13 cellular contexts compared by ENCODE assay signal in genomic region chr21:35476616-35477395, GRCh38.
DNase-seq lines count a peak whose midpoint lies in the region; ATAC-seq, FAIRE-seq and TF ChIP-seq lines count a peak whose summit lies in the region.
"Had no signal": no experiment of that assay in that cellular context is flagged by ENCODE, and none has a peak within 500 bp of the region (broad histone marks: within the 10 kb centered on the region; RNA-seq: fewer than 3 reads in every experiment).

No MANE protein-coding gene starts in this region.

- H3K36me3 Mint-ChIP-seq in osteocyte (ENCODE audit: unreplicated experiment): peaks cover 5% of the 10 kb centered on the region

- H3K4ac ChIP-seq in IMR-90 (ENCODE audit: low read depth, low read length): peak overlapping the region; percentile 98

- TF ChIP-seq CTCF in IMR-90 (conservative IDR thresholded peaks at IDR 0.05; ENCODE audit: low read depth, low read length): no peak
- no peak for TF ChIP-seq CTCF in osteocyte (IDR thresholded peaks at IDR 0.05)

- H3K4me3 ChIP-seq in BLaER1 (no peak overlapping the region), IMR-90 (ENCODE audit: insufficient read depth, low read depth, low read length) (no peak overlapping the region)

- no peaks in the 10 kb centered on the region for H4K20me1 ChIP-seq in BLaER1
- H4K20me1 ChIP-seq in IMR-90 (ENCODE audit: insufficient read depth, low read length): no peaks in the 10 kb centered on the region

- CTCF ChIA-PET in IMR-90 (lab: Yijun Ruan, JAX): interaction anchor here (0.6 to 1.3 kb wide), 2 partner anchors 16 to 587 kb away, joined by 3 to 4 read pairs; no protein-coding TSS in a partner anchor

- peak overlapping the region; percentile 99 for H2BK15ac ChIP-seq in IMR-90 (ENCODE audit: low read depth, low read length)

- peaks cover 29% of the 10 kb centered on the region for H3K4me1 Mint-ChIP-seq in osteocyte (ENCODE audit: unreplicated experiment)

- no peak overlapping the region for H2AK9ac ChIP-seq in IMR-90 (replicated peaks; ENCODE audit: low read depth, low read length, poor library complexity)

- H3K9ac ChIP-seq in BLaER1 (no peak overlapping the region), IMR-90 (ENCODE audit: low read depth, low read length) (no peak overlapping the region)

- peak; percentile 33 for FAIRE-seq in endometrium (lab: Jason Lieb, UNC)
- FAIRE-seq: GM18507 had no signal

- H3K18ac ChIP-seq in IMR-90 (ENCODE audit: low read depth, low read length): peak overlapping the region; percentile 95

- no peaks in the 10 kb centered on the region for H3K27me3 Mint-ChIP-seq in osteocyte (ENCODE audit: unreplicated experiment)

- POLR2A ChIA-PET in IMR-90 (lab: Charles Lee; ENCODE audit: unreplicated experiment): no interaction called here

- H3K27ac ChIP-seq in BLaER1 (no peak overlapping the region), IMR-90 (ENCODE audit: insufficient read depth, low read length) (peak overlapping the region; percentile 77)

- no TSS peak for BruUV-seq in IMR-90 (replicated peaks; lab: Mats Ljungman, UMichigan)

- H3K9me3 ChIP-seq in BLaER1: peaks cover 12% of the 10 kb centered on the region; the same call in 1 of the 2 replicates
- H3K9me3 ChIP-seq in IMR-90 (ENCODE audit: control insufficient read depth, insufficient read depth, low read length): no peaks in the 10 kb centered on the region

- H4K8ac ChIP-seq in IMR-90 (ENCODE audit: low read depth in 2 of 2, low read length in 2 of 2): peak overlapping the region; percentile 37 to 98

- intact Hi-C loops in IMR-90 (cut with micrococcal nuclease): loop anchor here (5.0 kb wide), 1 partner anchor 590 kb away; no protein-coding TSS in a partner anchor

- peak; percentile 73 for ATAC-seq in IMR-90 (ENCODE audit: low read depth)
- no peak for ATAC-seq in HG03571 (IDR thresholded peaks at IDR 0.05; ENCODE audit: unreplicated experiment)
- no peak for ATAC-seq in HG02938 (IDR thresholded peaks at IDR 0.05; ENCODE audit: unreplicated experiment)

- H3K4me3 Mint-ChIP-seq in osteocyte (ENCODE audit: unreplicated experiment): no peak overlapping the region
- H3K4me3 Mint-ChIP-seq: naive B cell had no signal

- H2BK120ac ChIP-seq in IMR-90 (ENCODE audit: low read depth, low read length): peak overlapping the region; percentile 99

- H2AFZ ChIP-seq in IMR-90 (replicated peaks; ENCODE audit: low read length, poor library complexity): peak overlapping the region; percentile 88

- H3K4me2 ChIP-seq in BLaER1: peak overlapping the region; percentile 60
- peak overlapping the region; percentile 70 for H3K4me2 ChIP-seq in IMR-90 (ENCODE audit: low read depth, low read length)

- no peak for TF ChIP-seq POLR2A in IMR-90 (IDR thresholded peaks at IDR 0.05; ENCODE audit: low read depth, low read length)

- peaks cover 6% of the 10 kb centered on the region for H3K9me1 ChIP-seq in IMR-90 (ENCODE audit: insufficient read depth, low read length)

- peak overlapping the region; percentile 97 for H3K23ac ChIP-seq in IMR-90 (ENCODE audit: low read depth, low read length)

- peak overlapping the region; percentile 97 for H3K14ac ChIP-seq in IMR-90 (replicated peaks; ENCODE audit: low read depth, low read length)

- H2AK5ac ChIP-seq in IMR-90 (ENCODE audit: low read depth, low read length): peak overlapping the region; percentile 81

- peaks cover 10% of the 10 kb centered on the region for H3K9me3 Mint-ChIP-seq in osteocyte (ENCODE audit: unreplicated experiment)

- no peak for TF ChIP-seq RAD21 in IMR-90 (IDR thresholded peaks at IDR 0.05; ENCODE audit: low read length)

- no CpG with 5 or more reads among the region's 9 CpGs for WGBS in IMR-90 (ENCODE audit: extremely low coverage in 2 of 2, insufficient read length in 1 of 2), 2 experiments

- H4K91ac ChIP-seq in IMR-90 (ENCODE audit: insufficient read depth, low read depth, low read length): peak overlapping the region; percentile 97

- peak overlapping the region; percentile 67 for H3K56ac ChIP-seq in IMR-90 (ENCODE audit: extremely low read depth, insufficient read depth, low read length)

- DNase-seq in IMR-90: peak; percentile 71
- DNase-seq in osteocyte (ENCODE audit: extremely low spot score, unreplicated experiment): no peak
- DNase-seq in DMS53 treated with DMSO at 0.1 percent for 48 hours (lab: John Stamatoyannopoulos, UW; ENCODE audit: unreplicated experiment): no peak
- DNase-seq in activated CD8-positive, alpha-beta memory T cell treated with anti-CD3 and anti-CD28 coated beads, Interleukin-2, amount 50 U/mL, for 4 hours: no peak
- DNase-seq: hippocampal formation; naive B cell; NCI-H510A treated with DMSO at 0.1 percent for 48 hours; stimulated activated naive CD4-positive, alpha-beta T cell treated with Interleukin-2 at 50 U/mL for 16 hours had no signal

- H2BK20ac ChIP-seq in IMR-90 (ENCODE audit: low read depth, low read length): peak overlapping the region; percentile 99

- H3K79me1 ChIP-seq in IMR-90 (ENCODE audit: low read depth in 1 of 2, low read length in 2 of 2): no peaks in the 10 kb centered on the region

- H3K36me3 ChIP-seq in BLaER1: no peaks in the 10 kb centered on the region
- no peaks in the 10 kb centered on the region for H3K36me3 ChIP-seq in IMR-90 (ENCODE audit: control insufficient read depth, insufficient read depth, low read length)

- H4K5ac ChIP-seq in IMR-90 (ENCODE audit: low read depth, low read length): peak overlapping the region; percentile 94

- H3K4me1 ChIP-seq in BLaER1: peaks cover 25% of the 10 kb centered on the region
- peaks cover 14% of the 10 kb centered on the region for H3K4me1 ChIP-seq in IMR-90 (ENCODE audit: control insufficient read depth, insufficient read depth, low read length)

- H2BK5ac ChIP-seq in IMR-90 (ENCODE audit: low read depth, low read length, poor library complexity, severe bottlenecking): peak overlapping the region; percentile 98

- in situ Hi-C loops in IMR-90 (cut with MboI; ENCODE audit: low sequenced_read_pairs): no loop called here

- dilution Hi-C loops in IMR-90 (cut with HindIII; ENCODE audit: low sequenced_read_pairs, unreplicated experiment): no loop called here

- H3K27me3 ChIP-seq in BLaER1 (no peaks in the 10 kb centered on the region), IMR-90 (ENCODE audit: control insufficient read depth, insufficient read depth, low read length) (no peaks in the 10 kb centered on the region)

- peak overlapping the region; percentile 69 for H3K27ac Mint-ChIP-seq in osteocyte (ENCODE audit: unreplicated experiment)

TF ChIP-seq in IMR-90, 13 proteins besides CTCF, POLR2A, EP300 and RAD21:
- no peak for TF ChIP-seq BHLHE40 (IDR thresholded peaks at IDR 0.05; ENCODE audit: low read depth, low read length)
- TF ChIP-seq MAZ (IDR thresholded peaks at IDR 0.05; ENCODE audit: borderline replicate concordance, low read depth, low read length): no peak
- TF ChIP-seq CHD1 (IDR thresholded peaks at IDR 0.05; ENCODE audit: low read depth, low read length): no peak
- TF ChIP-seq RCOR1 (IDR thresholded peaks at IDR 0.05; ENCODE audit: insufficient replicate concordance, low read length): no peak
- peak; percentile 59; the same call in 1 of the 2 replicates for TF ChIP-seq FOS (IDR thresholded peaks at IDR 0.05; ENCODE audit: low read depth, low read length)
- no peak for TF ChIP-seq NFE2L2 (IDR thresholded peaks at IDR 0.05; ENCODE audit: low read depth, low read length)
